ENCODE assay signal across 8 cellular contexts in genomic region chr5:172778223-172778814, GRCh38. TPM values are rescaled to one million over a fixed set of nuclear protein-coding genes. Genes with fewer than 3 reads are reported as not detected.
DNase-seq lines count a peak whose midpoint lies in the region; ATAC-seq, FAIRE-seq and TF ChIP-seq lines count a peak whose summit lies in the region.

No MANE protein-coding gene starts in this region.

- ATAC-seq in activated CD4-positive, alpha-beta T cell treated with anti-CD3 and anti-CD28 coated beads for 36 hours, result no peak
- ATAC-seq in HG03342 (IDR thresholded peaks at IDR 0.05; ENCODE audit: unreplicated experiment), result no peak

- H3K9me1 ChIP-seq in keratinocyte (ENCODE audit: control insufficient read depth, extremely low read depth, insufficient read depth, low read length), result no peaks in the 10 kb centered on the region

- no peaks in the 10 kb centered on the region for H3K79me2 ChIP-seq in keratinocyte (ENCODE audit: control insufficient read depth, insufficient read depth, low read length)

- FAIRE-seq in keratinocyte (lab: Jason Lieb, UNC), result peak; percentile 29

- CTCF ChIA-PET in activated CD4-positive, alpha-beta T cell treated with anti-CD3 and anti-CD28 coated beads for 36 hours (lab: Charles Lee), result interaction anchor here (1.0 to 1.3 kb wide), 4 partner anchors 13 to 155 kb away, joined by 3 to 6 read pairs (median 4); no protein-coding TSS in a partner anchor

- H3K27me3 ChIP-seq in keratinocyte (ENCODE audit: control insufficient read depth, extremely low read depth, insufficient read depth, low read length) (no peaks in the 10 kb centered on the region), thyroid gland (no peaks in the 10 kb centered on the region)

- dilution Hi-C loops in keratinocyte (cut with MboI; ENCODE audit: extremely low pct_ligation_motif_present, low sequenced_read_pairs), result no loop called here

- no peaks in the 10 kb centered on the region for H3K9me3 Mint-ChIP-seq in activated CD4-positive, alpha-beta T cell treated with anti-CD3 and anti-CD28 coated beads for 36 hours (ENCODE audit: low read depth)
- no peaks in the 10 kb centered on the region for H3K9me3 Mint-ChIP-seq in activated T-helper 1 cell treated with anti-CD3 and anti-CD28 coated beads, Interleukin-12 subunit alpha, Interleukin-12 subunit beta, Interleukin-2, Interleukin-4 antibody, amounts not matched to agents 30 ng/mL and 10 ng/mL and 1 ng/mL, durations not matched to agents 14 hours and 24 hours and 36 hours

- 85 to 88% methylated on average over 7 of the region's 7 CpGs for WGBS in thyroid gland, 2 donors

- POLR2A ChIA-PET in activated CD4-positive, alpha-beta T cell treated with anti-CD3 and anti-CD28 coated beads for 36 hours (lab: Charles Lee), result interaction anchor here (0.9 to 1.0 kb wide), 2 partner anchors 20 to 28 kb away, joined by 3 to 5 read pairs; no protein-coding TSS in a partner anchor

- H3K27ac Mint-ChIP-seq in activated CD4-positive, alpha-beta T cell treated with anti-CD3 and anti-CD28 coated beads for 36 hours, result peak overlapping the region; percentile 92
- H3K27ac Mint-ChIP-seq in activated T-helper 1 cell treated with anti-CD3 and anti-CD28 coated beads, Interleukin-12 subunit alpha, Interleukin-12 subunit beta, Interleukin-2, Interleukin-4 antibody, amounts not matched to agents 30 ng/mL and 10 ng/mL and 1 ng/mL, durations not matched to agents 14 hours and 24 hours and 36 hours, result peak overlapping the region; percentile 94

- no peak for TF ChIP-seq POLR2A in thyroid gland (IDR thresholded peaks at IDR 0.05)

- peak overlapping the region; percentile 65 for H3K27ac ChIP-seq in keratinocyte (ENCODE audit: control insufficient read depth, insufficient read depth, low read length)
- H3K27ac ChIP-seq in thyroid gland, result peak overlapping the region; percentile 59 to 70 (median 70)

- H3K4me1 Mint-ChIP-seq in activated CD4-positive, alpha-beta T cell treated with anti-CD3 and anti-CD28 coated beads for 36 hours, result peaks cover 57% of the 10 kb centered on the region
- H3K4me1 Mint-ChIP-seq in activated T-helper 1 cell treated with anti-CD3 and anti-CD28 coated beads, Interleukin-12 subunit alpha, Interleukin-12 subunit beta, Interleukin-2, Interleukin-4 antibody, amounts not matched to agents 30 ng/mL and 10 ng/mL and 1 ng/mL, durations not matched to agents 14 hours and 24 hours and 36 hours (ENCODE audit: low read depth), result peaks cover 43% of the 10 kb centered on the region

- DNase-seq in activated CD4-positive, alpha-beta T cell treated with anti-CD3 and anti-CD28 coated beads for 36 hours, result peak; percentile 36
- DNase-seq in activated CD4-positive, alpha-beta T cell treated with anti-CD3 and anti-CD28 coated beads for 48 hours, result no peak
- no peak for DNase-seq in activated T-helper 1 cell treated with anti-CD3 and anti-CD28 coated beads, Interleukin-12 subunit alpha, Interleukin-12 subunit beta, Interleukin-2, Interleukin-4 antibody, amounts not matched to agents 30 ng/mL and 10 ng/mL and 1 ng/mL, durations not matched to agents 14 hours and 24 hours and 36 hours (ENCODE audit: low spot score)
- DNase-seq in keratinocyte (ENCODE audit: low read depth, low spot score), result peak; percentile 89
- no peak for DNase-seq in thyroid gland
- no peak for DNase-seq in SK-N-DZ (ENCODE audit: low spot score)
- DNase-seq in Ammon's horn (ENCODE audit: low spot score), result no peak

- H3K9me3 ChIP-seq in keratinocyte (ENCODE audit: control insufficient read depth, low read depth, low read length), result no peaks in the 10 kb centered on the region
- H3K9me3 ChIP-seq in thyroid gland, result no peaks in the 10 kb centered on the region

- H3K27me3 Mint-ChIP-seq in activated CD4-positive, alpha-beta T cell treated with anti-CD3 and anti-CD28 coated beads for 36 hours, result no peaks in the 10 kb centered on the region
- no peaks in the 10 kb centered on the region for H3K27me3 Mint-ChIP-seq in activated T-helper 1 cell treated with anti-CD3 and anti-CD28 coated beads, Interleukin-12 subunit alpha, Interleukin-12 subunit beta, Interleukin-2, Interleukin-4 antibody, amounts not matched to agents 30 ng/mL and 10 ng/mL and 1 ng/mL, durations not matched to agents 14 hours and 24 hours and 36 hours (ENCODE audit: insufficient read depth)

- H3K36me3 ChIP-seq in keratinocyte (ENCODE audit: control insufficient read depth in 2 of 2, extremely low read depth in 1 of 2, insufficient read depth in 2 of 2, low read length in 2 of 2) (no peaks in the 10 kb centered on the region), thyroid gland (no peaks in the 10 kb centered on the region)

- H3K4me3 ChIP-seq in keratinocyte (ENCODE audit: control insufficient read depth in 2 of 3, extremely low read depth in 1 of 3, insufficient read depth in 2 of 3, low read depth in 1 of 3, low read length in 3 of 3) (peak overlapping the region in 1 of 3 experiments; percentile 12), thyroid gland (replicated peaks in 1 of 3) (no peak overlapping the region)

- H3K4me3 Mint-ChIP-seq in activated CD4-positive, alpha-beta T cell treated with anti-CD3 and anti-CD28 coated beads for 36 hours, result peak overlapping the region; percentile 40
- H3K4me3 Mint-ChIP-seq in activated T-helper 1 cell treated with anti-CD3 and anti-CD28 coated beads, Interleukin-12 subunit alpha, Interleukin-12 subunit beta, Interleukin-2, Interleukin-4 antibody, amounts not matched to agents 30 ng/mL and 10 ng/mL and 1 ng/mL, durations not matched to agents 14 hours and 24 hours and 36 hours, result peak overlapping the region; percentile 55

- TF ChIP-seq CTCF in keratinocyte (optimal IDR thresholded peaks at IDR 0.05 in 1 of 3, IDR thresholded peaks at IDR 0.05 in 1 of 3, conservative IDR thresholded peaks at IDR 0.05 in 1 of 3; ENCODE audit: extremely low read depth in 1 of 3, insufficient read depth in 2 of 3, low read length in 3 of 3) (no peak), thyroid gland (IDR thresholded peaks at IDR 0.05) (no peak)

- intact Hi-C loops in activated CD4-positive, alpha-beta T cell treated with anti-CD3 and anti-CD28 coated beads for 36 hours (cut with DNase I, micrococcal nuclease), result loop anchor here in 1 of 2 experiments (10.0 kb wide), 2 partner anchors 664 to 1106 kb away; partner anchors contain the start of gene CPEB4
- intact Hi-C loops in activated T-helper 1 cell treated with anti-CD3 and anti-CD28 coated beads, Interleukin-12 subunit alpha, Interleukin-12 subunit beta, Interleukin-2, Interleukin-4 antibody, amounts not matched to agents 30 ng/mL and 10 ng/mL and 1 ng/mL, durations not matched to agents 14 hours and 24 hours and 36 hours (cut with micrococcal nuclease), result loop anchor here (10.0 kb wide), 1 partner anchor 1106 kb away; the partner anchor contains the start of gene CPEB4
- intact Hi-C loops in thyroid gland (cut with DNase I), result loop anchor here (5.0 kb wide), 1 partner anchor 69 kb away; no protein-coding TSS in a partner anchor

- H3K4me1 ChIP-seq in keratinocyte (ENCODE audit: control insufficient read depth, extremely low read depth, insufficient read depth, low read length) (peaks cover 27% of the 10 kb centered on the region), thyroid gland (peaks cover 0 to 29% of the 10 kb centered on the region in 2 donors)

- H4K20me1 ChIP-seq in keratinocyte (ENCODE audit: control insufficient read depth, extremely low read depth, insufficient read depth, low read length), result no peaks in the 10 kb centered on the region

- H2AFZ ChIP-seq in keratinocyte (ENCODE audit: control insufficient read depth, low read length), result no peak overlapping the region

- peak overlapping the region; percentile 69 for H3K4me2 ChIP-seq in keratinocyte (ENCODE audit: control insufficient read depth, extremely low read depth, insufficient read depth, low read depth, low read length)

- no peaks in the 10 kb centered on the region for H3K36me3 Mint-ChIP-seq in activated CD4-positive, alpha-beta T cell treated with anti-CD3 and anti-CD28 coated beads for 36 hours (ENCODE audit: low read depth)
- H3K36me3 Mint-ChIP-seq in activated T-helper 1 cell treated with anti-CD3 and anti-CD28 coated beads, Interleukin-12 subunit alpha, Interleukin-12 subunit beta, Interleukin-2, Interleukin-4 antibody, amounts not matched to agents 30 ng/mL and 10 ng/mL and 1 ng/mL, durations not matched to agents 14 hours and 24 hours and 36 hours (ENCODE audit: low read depth), result no peaks in the 10 kb centered on the region

- peak overlapping the region; percentile 46 for H3K9ac ChIP-seq in keratinocyte (ENCODE audit: control insufficient read depth, extremely low read depth, insufficient read depth, low read length)

RNA-seq across cellular contexts. Expression of gene DUSP1, which starts 7.3 kb away (rescaled TPM):
- total RNA-seq in activated CD4-positive, alpha-beta T cell treated with anti-CD3 and anti-CD28 coated beads for 36 hours, result 1 to 10 TPM; 6.7 to 7.4 TPM
- total RNA-seq in activated T-helper 1 cell treated with anti-CD3 and anti-CD28 coated beads, Interleukin-12 subunit alpha, Interleukin-12 subunit beta, Interleukin-2, Interleukin-4 antibody, amounts not matched to agents 30 ng/mL and 10 ng/mL and 1 ng/mL, durations not matched to agents 14 hours and 24 hours and 36 hours, result 11.9 and 12.5 TPM in 2 replicates
- polyA plus RNA-seq in keratinocyte, result 10.4 to 303 TPM (median 174 TPM) in 3 replicates
- polyA plus RNA-seq in keratinocyte (2011; ENCODE audit: low read depth), result 68.7 TPM
- 98.5 and 108 TPM in 2 replicates for polyA plus RNA-seq in keratinocyte (2011; cell fraction: cytosol; rRNA removed)
- 553 and 700 TPM in 2 replicates for polyA plus RNA-seq in keratinocyte (2011; cell fraction: nucleus; rRNA removed)
- polyA plus RNA-seq in keratinocyte (2012; ENCODE audit: low replicate concordance), result 7.0 and 200 TPM in 2 replicates
- polyA minus RNA-seq in keratinocyte, result 17.6 to 194 TPM (median 125 TPM) in 3 replicates
- polyA minus RNA-seq in keratinocyte (2011; cell fraction: cytosol; rRNA and poly(A)+ RNA removed), result 131 TPM
- polyA minus RNA-seq in keratinocyte (2011; cell fraction: nucleus; rRNA and poly(A)+ RNA removed), result 374 and 410 TPM in 2 replicates
- 1,000 to 10,000 TPM in 1 of 4 donors, 100 to 1,000 TPM in 3; 613 to 1,025 (median 690) TPM for total RNA-seq in thyroid gland
- polyA plus RNA-seq in SK-N-DZ (2014; cell fraction: cytosol; rRNA removed), result 22.7 and 24.2 TPM in 2 replicates
- 28.9 and 31.9 TPM in 2 replicates for polyA plus RNA-seq in SK-N-DZ (2014; cell fraction: nucleus; rRNA removed)

RNA-seq across cellular contexts. Expression of gene ERGIC1, which starts 55.7 kb away (rescaled TPM):
- 10 to 100 TPM; 40.3 to 50.0 TPM for total RNA-seq in activated CD4-positive, alpha-beta T cell treated with anti-CD3 and anti-CD28 coated beads for 36 hours
- total RNA-seq in activated T-helper 1 cell treated with anti-CD3 and anti-CD28 coated beads, Interleukin-12 subunit alpha, Interleukin-12 subunit beta, Interleukin-2, Interleukin-4 antibody, amounts not matched to agents 30 ng/mL and 10 ng/mL and 1 ng/mL, durations not matched to agents 14 hours and 24 hours and 36 hours, result 47.4 and 47.9 TPM in 2 replicates
- 89.5 to 105 TPM (median 93.4 TPM) in 3 replicates for polyA plus RNA-seq in keratinocyte
- 25.2 TPM for polyA plus RNA-seq in keratinocyte (2011; ENCODE audit: low read depth)
- 92.4 and 115 TPM in 2 replicates for polyA plus RNA-seq in keratinocyte (2011; cell fraction: cytosol; rRNA removed)
- polyA plus RNA-seq in keratinocyte (2011; cell fraction: nucleus; rRNA removed), result 48.2 and 60.3 TPM in 2 replicates
- 51.3 and 98.7 TPM in 2 replicates for polyA plus RNA-seq in keratinocyte (2012; ENCODE audit: low replicate concordance)
- polyA minus RNA-seq in keratinocyte, result 162 to 220 TPM (median 183 TPM) in 3 replicates
- 102 TPM for polyA minus RNA-seq in keratinocyte (2011; cell fraction: cytosol; rRNA and poly(A)+ RNA removed)
- 34.2 and 59.5 TPM in 2 replicates for polyA minus RNA-seq in keratinocyte (2011; cell fraction: nucleus; rRNA and poly(A)+ RNA removed)
- total RNA-seq in thyroid gland, result 100 to 1,000 TPM; 156 to 214 (median 175) TPM
- polyA plus RNA-seq in SK-N-DZ (2014; cell fraction: cytosol; rRNA removed), result 114 and 117 TPM in 2 replicates
- polyA plus RNA-seq in SK-N-DZ (2014; cell fraction: nucleus; rRNA removed), result 53.9 and 54.7 TPM in 2 replicates

Comparison
In these comparisons a context has a peak if more than half of its experiments do, and no peak if none do; other contexts are left out.
1. DNase-seq: peak in activated CD4-positive, alpha-beta T cell treated with anti-CD3 and anti-CD28 coated beads for 36 hours (single experiment) and keratinocyte (single experiment); none in activated CD4-positive, alpha-beta T cell treated with anti-CD3 and anti-CD28 coated beads for 48 hours (single experiment), activated T-helper 1 cell treated with anti-CD3 and anti-CD28 coated beads, Interleukin-12 subunit alpha, Interleukin-12 subunit beta, Interleukin-2, Interleukin-4 antibody, amounts not matched to agents 30 ng/mL and 10 ng/mL and 1 ng/mL, durations not matched to agents 14 hours and 24 hours and 36 hours (single experiment), thyroid gland (0 of 2), SK-N-DZ (single experiment) and Ammon's horn (single experiment).
2. RNA of gene DUSP1, which starts 7.3 kb away (total RNA-seq): 613 to 1,025 TPM in thyroid gland; 11.9 to 12.5 TPM in activated T-helper 1 cell treated with anti-CD3 and anti-CD28 coated beads, Interleukin-12 subunit alpha, Interleukin-12 subunit beta, Interleukin-2, Interleukin-4 antibody, amounts not matched to agents 30 ng/mL and 10 ng/mL and 1 ng/mL, durations not matched to agents 14 hours and 24 hours and 36 hours and 6.7 to 7.4 TPM in activated CD4-positive, alpha-beta T cell treated with anti-CD3 and anti-CD28 coated beads for 36 hours; every median in the first group is over 10 times any median in the second.